ENCODE assay signal across 6 cellular contexts in genomic region chr7:136264304-136264703, GRCh38.
DNase-seq lines count a peak whose midpoint lies in the region; ATAC-seq, FAIRE-seq and TF ChIP-seq lines count a peak whose summit lies in the region.
"Not testable (repeated sequence)": the region's sequence is repeated elsewhere in the genome, so short reads cannot be mapped to it uniquely, and the experiment has no call there.

No MANE protein-coding gene starts in this region.

- not testable (repeated sequence) for H3K36me3 ChIP-seq in GM23248 (ENCODE audit: low read depth); Karpas-422 (ENCODE audit: insufficient read depth, low read length); K562 (ENCODE audit: control insufficient read depth, insufficient read depth, low read length); neural progenitor cell

- FAIRE-seq in K562 (lab: Jason Lieb, UNC): not testable (repeated sequence)

- H3K79me2 ChIP-seq in GM23248 (ENCODE audit: insufficient read depth); Karpas-422 (ENCODE audit: low read length); K562 (ENCODE audit: control insufficient read depth, insufficient read depth, low read length); neural progenitor cell (ENCODE audit: low read depth): not testable (repeated sequence)

- 9 to 12% methylated on average over 5 of the region's 5 CpGs for WGBS in GM23248 (ENCODE audit: low coverage in 1 of 2, low lambda C conversion rate in 2 of 2, missing lambda C conversion rate in 2 of 2), 2 experiments
- WGBS in K562 (ENCODE audit: insufficient coverage, low coverage, missing lambda C conversion rate): 12% methylated on average over 5 of the region's 5 CpGs

- intact Hi-C loops in K562 (cut with micrococcal nuclease): not testable (repeated sequence)

- H3K9ac ChIP-seq in GM23248; Karpas-422 (ENCODE audit: low read length); K562 (ENCODE audit: insufficient read depth in 1 of 2, low read depth in 2 of 2, low read length in 2 of 2); neural progenitor cell: not testable (repeated sequence)

- not testable (repeated sequence) for TF ChIP-seq EP300 in K562 (IDR thresholded peaks at IDR 0.05; ENCODE audit: low read length)

- not testable (repeated sequence) for TF ChIP-seq CTCF in K562 (IDR thresholded peaks at IDR 0.05 in 2 of 3, conservative IDR thresholded peaks at IDR 0.05 in 1 of 3; ENCODE audit: insufficient read depth in 2 of 3, low read depth in 1 of 3, low read length in 3 of 3); choroid plexus epithelial cell (conservative IDR thresholded peaks at IDR 0.05; ENCODE audit: low read depth, low read length); neural progenitor cell (IDR thresholded peaks at IDR 0.05)

- not testable (repeated sequence) for H3K27ac ChIP-seq in GM23248; Karpas-422 (ENCODE audit: low read length); K562 (ENCODE audit: extremely low read depth, low read depth, low read length); neural progenitor cell

- peak; percentile 1 for DNase-seq in GM23248
- peak; percentile 48 for DNase-seq in Karpas-422
- DNase-seq in K562 (ENCODE audit: extremely low read depth in 1 of 4, low spot score in 3 of 4): peak in 1 of 4 experiments; percentile 31
- peak; percentile 1 for DNase-seq in choroid plexus epithelial cell (ENCODE audit: low read depth)
- DNase-seq in iPS DF 19.7 (ENCODE audit: low read depth, low spot score): peak; percentile 5
- DNase-seq in neural progenitor cell (ENCODE audit: low spot score): peak; percentile 5

- POLR2A ChIA-PET in K562 (lab: Yijun Ruan, JAX): interaction anchor here (0.7 kb wide), 1 partner anchor 609 kb away, joined by 3 read pairs; no protein-coding TSS in a partner anchor

- not testable (repeated sequence) for H3K4me3 ChIP-seq in GM23248; Karpas-422 (ENCODE audit: low read length); K562; choroid plexus epithelial cell (ENCODE audit: low read depth, low read length); neural progenitor cell

- BruUV-seq in K562 (replicated peaks; lab: Mats Ljungman, UMichigan): not testable (repeated sequence)

- H3K9me2 ChIP-seq in GM23248 (ENCODE audit: insufficient read depth); Karpas-422 (replicated peaks; ENCODE audit: insufficient read depth, low read length): not testable (repeated sequence)

- H3K4me2 ChIP-seq in GM23248 (ENCODE audit: unreplicated experiment); Karpas-422 (ENCODE audit: low read depth, low read length, poor library complexity, severe bottlenecking); K562 (ENCODE audit: insufficient read depth, low read length); neural progenitor cell: not testable (repeated sequence)

- peaks cover 25% of the 10 kb centered on the region for H3K9me3 Mint-ChIP-seq in neural progenitor cell

- H3K9me3 ChIP-seq in GM23248 (ENCODE audit: low read depth): not testable (repeated sequence)
- H3K9me3 ChIP-seq in Karpas-422 (ENCODE audit: low read length) (peaks cover 62% of the 10 kb centered on the region), K562 (replicated peaks; ENCODE audit: control insufficient read depth, insufficient read depth, low read depth, low read length) (peaks cover 14% of the 10 kb centered on the region; the same call in 1 of the 2 replicates), neural progenitor cell (ENCODE audit: low read depth) (peaks cover 12% of the 10 kb centered on the region)

- in situ Hi-C loops in GM23248 (cut with MboI); K562 (cut with MboI): not testable (repeated sequence)

- not testable (repeated sequence) for H3K27me3 ChIP-seq in GM23248 (replicated peaks; ENCODE audit: insufficient read depth); Karpas-422 (ENCODE audit: low read length); K562 (ENCODE audit: control insufficient read depth in 2 of 2, insufficient read depth in 2 of 2, low read length in 2 of 2); neural progenitor cell

- not testable (repeated sequence) for H2AFZ ChIP-seq in GM23248; Karpas-422 (ENCODE audit: low read length); K562 (ENCODE audit: low read depth, low read length); neural progenitor cell (replicated peaks)

- not testable (repeated sequence) for H3K9me1 ChIP-seq in K562 (ENCODE audit: control insufficient read depth, insufficient read depth, low read length)

- TF ChIP-seq POLR2A in K562 (conservative IDR thresholded peaks at IDR 0.05): not testable (repeated sequence)

- not testable (repeated sequence) for H3F3A ChIP-seq in GM23248 (ENCODE audit: insufficient read depth); neural progenitor cell (ENCODE audit: low read depth)

- not testable (repeated sequence) for H3K4me1 ChIP-seq in GM23248 (ENCODE audit: insufficient read depth); Karpas-422 (ENCODE audit: low read length); K562 (replicated peaks in 1 of 2; ENCODE audit: control insufficient read depth in 2 of 2, insufficient read depth in 2 of 2, low read length in 2 of 2); neural progenitor cell

- TF ChIP-seq RAD21 in K562 (CRISPR knock-in tag; conservative IDR thresholded peaks at IDR 0.05 in 1 of 2, IDR thresholded peaks at IDR 0.05 in 1 of 2): not testable (repeated sequence)

- not testable (repeated sequence) for H4K20me1 ChIP-seq in GM23248 (ENCODE audit: insufficient read depth); Karpas-422 (ENCODE audit: insufficient read depth, low read depth, low read length); K562 (replicated peaks; ENCODE audit: control insufficient read depth, insufficient read depth, low read length); neural progenitor cell (ENCODE audit: low read depth)

- H3K27ac Mint-ChIP-seq in neural progenitor cell: not testable (repeated sequence)

- not testable (repeated sequence) for H3K4me1 Mint-ChIP-seq in neural progenitor cell

- H3K27me3 Mint-ChIP-seq in neural progenitor cell (ENCODE audit: insufficient read depth, low read depth): not testable (repeated sequence)

- not testable (repeated sequence) for ATAC-seq in K562

- CTCF ChIA-PET in K562 (lab: Yijun Ruan, JAX; ENCODE audit: low intra/inter-chr PET ratio): not testable (repeated sequence)

- H3K36me3 Mint-ChIP-seq in neural progenitor cell: not testable (repeated sequence)

- H3K4me3 Mint-ChIP-seq in neural progenitor cell: not testable (repeated sequence)

TF ChIP-seq in K562, 482 proteins besides CTCF, POLR2A, EP300 and RAD21:
- TF ChIP-seq TRIM24 (IDR thresholded peaks at IDR 0.05) (0 out of 4 replicates have a peak, but pooled peaks of 1 of the 2 experiments have one; percentile 33), CBX3 (IDR thresholded peaks at IDR 0.05; ENCODE audit: borderline replicate concordance in 1 of 2, low read length in 2 of 2) (peak in 1 of 2 experiments; percentile 91; a peak in 2 of 3 replicates), CBX5 (IDR thresholded peaks at IDR 0.05; ENCODE audit: borderline replicate concordance, low read depth) (peak; percentile 95), TRIM28 (IDR thresholded peaks at IDR 0.05) (peak; percentile 95), CBX1 (IDR thresholded peaks at IDR 0.05; ENCODE audit: low read depth) (peak; percentile 82; the same call in 1 of the 2 replicates)
